Comparison of ENCODE assay signal across 36 cellular contexts in genomic region chr2:197641666-197642065, GRCh38. TPM values are rescaled to one million over a fixed set of nuclear protein-coding genes. Genes with fewer than 3 reads are reported as not detected.
"Had no signal": no experiment of that assay in that cellular context is flagged by ENCODE, and none has a peak within 500 bp of the region (broad histone marks: within the 10 kb centered on the region; RNA-seq: fewer than 3 reads in every experiment).

No MANE protein-coding gene starts in this region.

- H3K27ac ChIP-seq: ascending aorta, Peyer's patch, SJSA1, WERI-Rb-1 had no signal

- H3K27ac Mint-ChIP-seq: activated CD4-positive, alpha-beta T cell treated with anti-CD3 and anti-CD28 coated beads, Interleukin-2, amount 10 ng/mL, durations not matched to agents 24 days and 14 days; activated CD8-positive, alpha-beta T cell treated with anti-CD3 and anti-CD28 coated beads for 36 hours; activated naive CD4-positive, alpha-beta T cell treated with anti-CD3 and anti-CD28 coated beads, Interleukin-2, amount 50 U/mL, for 24 hours; activated naive CD8-positive, alpha-beta T cell treated with anti-CD3 and anti-CD28 coated beads, Interleukin-2, amount 10 ng/mL, durations not matched to agents 7 days and 5 days; activated T-cell treated with anti-CD3 and anti-CD28 coated beads, Interleukin-2, amount 50 U/mL, for 72 hours; activated T-helper 2 cell treated with anti-CD3 and anti-CD28 coated beads, Interferon-gamma antibody, Interleukin-2, Interleukin-4, amounts not matched to agents 10 μg/mL and 5 μg/mL and 100 μg/mL, durations not matched to agents 14 hours and 24 hours and 36 hours; T-helper 1 cell treated with Interleukin-12 subunit alpha and Interleukin-12 subunit beta and Interleukin-4 antibody, amounts not matched to agents 30 μg/mL and 1 μg/mL, for 36 hours; T-helper 2 cell treated with Interferon-gamma antibody and Interleukin-4, amounts not matched to agents 5 μg/mL and 100 μg/mL, for 36 hours had no signal

- H3K4me3 Mint-ChIP-seq: activated CD4-positive, alpha-beta T cell treated with anti-CD3 and anti-CD28 coated beads, Interleukin-2, amount 10 ng/mL, durations not matched to agents 24 days and 14 days; activated naive CD4-positive, alpha-beta T cell treated with anti-CD3 and anti-CD28 coated beads, Interleukin-2, amount 50 U/mL, for 24 hours; T-helper 1 cell treated with Interleukin-12 subunit alpha and Interleukin-12 subunit beta and Interleukin-4 antibody, amounts not matched to agents 30 μg/mL and 1 μg/mL, for 36 hours; T-helper 2 cell treated with Interferon-gamma antibody and Interleukin-4, amounts not matched to agents 5 μg/mL and 100 μg/mL, for 36 hours had no signal

- H3K9ac ChIP-seq: SK-N-SH had no signal

- H3K36me3 ChIP-seq: MG63, Peyer's patch, SJSA1, WERI-Rb-1 had no signal

- FAIRE-seq: bronchial epithelial cell had no signal

- H3K36me3 Mint-ChIP-seq: activated naive CD4-positive, alpha-beta T cell treated with anti-CD3 and anti-CD28 coated beads, Interleukin-2, amount 50 U/mL, for 24 hours had no signal

- H3K27me3 ChIP-seq: ascending aorta, MG63, Peyer's patch, SJSA1 had no signal

- H3K9me2 ChIP-seq: SK-N-SH had no signal

- H3K9me3 ChIP-seq: MG63, Peyer's patch, SJSA1, SK-N-SH had no signal

- DNase-seq: activated CD4-positive, alpha-beta T cell treated with anti-CD3 and anti-CD28 coated beads, Interleukin-2, amount 10 ng/mL, durations not matched to agents 24 days and 14 days; activated CD4-positive, alpha-beta T cell treated with anti-CD3 and anti-CD28 coated beads, Interleukin-2, amount 50 U/mL, for 4 hours; activated CD8-positive, alpha-beta T cell treated with anti-CD3 and anti-CD28 coated beads for 36 hours; activated gamma-delta T cell; activated naive CD4-positive, alpha-beta T cell treated with Interleukin-2 at 50 U/mL for 16 hours; activated naive CD8-positive, alpha-beta T cell treated with anti-CD3 and anti-CD28 coated beads, Interleukin-2, amount 10 ng/mL, durations not matched to agents 7 days and 5 days; activated T-cell treated with anti-CD3 and anti-CD28 coated beads, Interleukin-2, amount 50 U/mL, for 1 hour; activated T-cell treated with anti-CD3 and anti-CD28 coated beads, Interleukin-2, amount 50 U/mL, for 72 hours; amygdala; caudate nucleus; cerebellar nuclear complex; Kasumi-1; KBM-7; MG63; NCI-H1048; NCI-H1436 treated with DMSO at 0.1 percent for 48 hours; NCI-H1694 treated with DMSO at 0.1 percent for 48 hours; NCI-H2029; NCI-H345; NCI-H526; NCI-H748 treated with DMSO at 0.1 percent for 48 hours; NK-92 treated with Interleukin-12 subunit alpha and Interleukin-12 subunit beta, amount 100 ng/mL, for 24 hours; PC-3; Peyer's patch; RPMI8226; SHP77 treated with DMSO at 0.1 percent for 48 hours; SK-N-SH; WERI-Rb-1 had no signal

- H3K4me1 Mint-ChIP-seq: activated CD4-positive, alpha-beta T cell treated with anti-CD3 and anti-CD28 coated beads, Interleukin-2, amount 10 ng/mL, durations not matched to agents 24 days and 14 days; activated naive CD4-positive, alpha-beta T cell treated with anti-CD3 and anti-CD28 coated beads, Interleukin-2, amount 50 U/mL, for 24 hours; activated naive CD8-positive, alpha-beta T cell treated with anti-CD3 and anti-CD28 coated beads, Interleukin-2, amount 10 ng/mL, durations not matched to agents 7 days and 5 days had no signal

- H3K9me3 Mint-ChIP-seq: activated CD4-positive, alpha-beta T cell treated with anti-CD3 and anti-CD28 coated beads, Interleukin-2, amount 10 ng/mL, durations not matched to agents 24 days and 14 days; activated CD8-positive, alpha-beta T cell treated with anti-CD3 and anti-CD28 coated beads for 36 hours; activated naive CD4-positive, alpha-beta T cell treated with anti-CD3 and anti-CD28 coated beads, Interleukin-2, amount 50 U/mL, for 24 hours; activated T-cell treated with anti-CD3 and anti-CD28 coated beads, Interleukin-2, amount 50 U/mL, for 72 hours; activated T-helper 2 cell treated with anti-CD3 and anti-CD28 coated beads, Interferon-gamma antibody, Interleukin-2, Interleukin-4, amounts not matched to agents 10 μg/mL and 5 μg/mL and 100 μg/mL, durations not matched to agents 14 hours and 24 hours and 36 hours; T-helper 1 cell treated with Interleukin-12 subunit alpha and Interleukin-12 subunit beta and Interleukin-4 antibody, amounts not matched to agents 30 μg/mL and 1 μg/mL, for 36 hours; T-helper 2 cell treated with Interferon-gamma antibody and Interleukin-4, amounts not matched to agents 5 μg/mL and 100 μg/mL, for 36 hours had no signal

- ATAC-seq: activated CD8-positive, alpha-beta T cell treated with anti-CD3 and anti-CD28 coated beads for 36 hours; activated T-cell treated with anti-CD3 and anti-CD28 coated beads, Interleukin-2, amount 50 U/mL, for 72 hours; PC-3 had no signal

- H3K4me3 ChIP-seq: ascending aorta, MG63, Peyer's patch, SJSA1 had no signal

- H3K4me1 ChIP-seq: ascending aorta, Peyer's patch, SJSA1 had no signal

RNA-seq across cellular contexts. Expression of gene RFTN2, which starts 33.7 kb away (rescaled TPM):
- total RNA-seq: activated CD4-positive, alpha-beta T cell treated with anti-CD3 and anti-CD28 coated beads, Interleukin-2, amount 10 ng/mL, durations not matched to agents 24 days and 14 days; activated CD8-positive, alpha-beta memory T cell treated with anti-CD3 and anti-CD28 coated beads for 36 hours; activated CD8-positive, alpha-beta T cell treated with anti-CD3 and anti-CD28 coated beads for 36 hours; activated T-cell treated with anti-CD3 and anti-CD28 coated beads, Interleukin-2, amount 50 U/mL, for 72 hours; activated T-helper 2 cell treated with anti-CD3 and anti-CD28 coated beads, Interferon-gamma antibody, Interleukin-2, Interleukin-4, amounts not matched to agents 10 μg/mL and 5 μg/mL and 100 μg/mL, durations not matched to agents 14 hours and 24 hours and 36 hours had no signal
